ENCODE assay signal across 20 cellular contexts in the genomic region with DNA sequence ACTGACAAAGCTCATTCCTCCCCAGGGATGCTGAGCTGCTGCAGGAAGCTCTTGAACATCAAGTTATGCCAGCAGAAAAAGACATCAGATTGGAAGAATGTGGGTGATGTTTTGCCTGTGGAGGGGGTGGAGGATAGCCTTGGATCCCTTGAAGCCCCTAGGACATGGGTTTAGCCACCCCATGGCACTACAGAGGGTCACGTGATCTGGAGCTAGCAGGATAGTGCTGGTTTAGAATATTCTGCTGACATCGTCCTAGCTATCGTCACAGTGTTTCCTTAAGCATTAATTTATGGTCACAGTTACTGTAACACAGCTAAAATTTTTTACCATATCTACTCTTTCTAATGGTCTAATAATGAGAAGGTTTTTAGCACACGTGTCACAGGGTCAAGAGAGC. TPM values are rescaled to one million over a fixed set of nuclear protein-coding genes. Genes with fewer than 3 reads are reported as not detected.
"Had no signal": no experiment of that assay in that cellular context is flagged by ENCODE, and none has a peak within 500 bp of the region (broad histone marks: within the 10 kb centered on the region; RNA-seq: fewer than 3 reads in every experiment).

No MANE protein-coding gene starts in this region.

- H3K9me3 ChIP-seq: esophagus muscularis mucosa, gastrocnemius medialis, psoas muscle, spleen, testis, tibial nerve had no signal

- H3K4me1 Mint-ChIP-seq: stimulated activated naive B cell treated with anti-CD40 and anti-IgM and Interleukin-4, amounts not matched to agents 10 μg/mL and 1 μg/mL and 100 μg/mL, for 72 hours; stimulated activated naive CD8-positive, alpha-beta T cell treated with anti-CD3 and anti-CD28 coated beads, Interleukin-15, amount 100 ng/mL, for 72 hours had no signal

- H3K36me3 Mint-ChIP-seq: mesothelial cell of epicardium; natural killer cell treated with Interleukin-12 subunit alpha and Interleukin-12 subunit beta and Interleukin-15 and Interleukin-18, amount 100 ng/mL, for 72 hours; stimulated activated naive B cell treated with anti-CD40 and anti-IgM and Interleukin-4, amounts not matched to agents 10 μg/mL and 1 μg/mL and 100 μg/mL, for 72 hours had no signal

- H3K27ac ChIP-seq: epithelial cell of prostate, esophagus muscularis mucosa, gastrocnemius medialis, psoas muscle, spleen, testis, tibial nerve had no signal

- H3K4me3 Mint-ChIP-seq: mesothelial cell of epicardium; natural killer cell treated with Interleukin-12 subunit alpha and Interleukin-12 subunit beta and Interleukin-15 and Interleukin-18, amount 100 ng/mL, for 72 hours; stimulated activated naive B cell treated with anti-CD40 and anti-IgM and Interleukin-4, amounts not matched to agents 10 μg/mL and 1 μg/mL and 100 μg/mL, for 72 hours; stimulated activated naive CD8-positive, alpha-beta T cell treated with anti-CD3 and anti-CD28 coated beads, Interleukin-15, amount 100 ng/mL, for 72 hours had no signal

- H3K4me1 ChIP-seq: esophagus muscularis mucosa, gastrocnemius medialis, psoas muscle, spleen, testis, tibial nerve had no signal

- FAIRE-seq: endometrium had no signal

- ATAC-seq: gastrocnemius medialis; left lobe of liver; natural killer cell treated with Interleukin-12 subunit alpha and Interleukin-12 subunit beta and Interleukin-15 and Interleukin-18, amount 100 ng/mL, for 72 hours; psoas muscle; sciatic nerve; stimulated activated naive B cell treated with anti-CD40 and anti-IgM and Interleukin-4, amounts not matched to agents 10 μg/mL and 1 μg/mL and 100 μg/mL, for 72 hours; stimulated activated naive CD8-positive, alpha-beta T cell treated with anti-CD3 and anti-CD28 coated beads, Interleukin-15, amount 100 ng/mL, for 72 hours had no signal

- H3K27me3 ChIP-seq: gastrocnemius medialis, testis had no signal

- H3K36me3 ChIP-seq: esophagus muscularis mucosa, gastrocnemius medialis, spleen, tibial nerve had no signal

- H3K27ac Mint-ChIP-seq: mesothelial cell of epicardium; natural killer cell treated with Interleukin-12 subunit alpha and Interleukin-12 subunit beta and Interleukin-15 and Interleukin-18, amount 100 ng/mL, for 72 hours; stimulated activated naive B cell treated with anti-CD40 and anti-IgM and Interleukin-4, amounts not matched to agents 10 μg/mL and 1 μg/mL and 100 μg/mL, for 72 hours; stimulated activated naive CD8-positive, alpha-beta T cell treated with anti-CD3 and anti-CD28 coated beads, Interleukin-15, amount 100 ng/mL, for 72 hours had no signal

- H3K4me3 ChIP-seq: esophagus muscularis mucosa, gastrocnemius medialis, psoas muscle, spleen, testis, tibial nerve had no signal

- H3K9me3 Mint-ChIP-seq: mesothelial cell of epicardium; natural killer cell treated with Interleukin-12 subunit alpha and Interleukin-12 subunit beta and Interleukin-15 and Interleukin-18, amount 100 ng/mL, for 72 hours; stimulated activated naive B cell treated with anti-CD40 and anti-IgM and Interleukin-4, amounts not matched to agents 10 μg/mL and 1 μg/mL and 100 μg/mL, for 72 hours; stimulated activated naive CD8-positive, alpha-beta T cell treated with anti-CD3 and anti-CD28 coated beads, Interleukin-15, amount 100 ng/mL, for 72 hours had no signal

- DNase-seq: effector memory CD4-positive, alpha-beta T cell; gastrocnemius medialis; islet precursor cell; psoas muscle; retina; spleen; stimulated activated CD4-positive, alpha-beta T cell treated with anti-CD3 and anti-CD28 coated beads, Interleukin-2, amount 100 ng/mL, for 24 hours; stimulated activated CD4-positive, alpha-beta T cell treated with anti-CD3 and anti-CD28 coated beads, Interleukin-4, amount 100 ng/mL, for 4 hours; stimulated activated naive B cell treated with anti-CD40 and anti-IgM and Interleukin-4, amounts not matched to agents 10 μg/mL and 1 μg/mL and 100 μg/mL, for 72 hours; stimulated activated naive CD8-positive, alpha-beta T cell treated with anti-CD3 and anti-CD28 coated beads, Interleukin-15, amount 100 ng/mL, for 72 hours; testis had no signal

RNA-seq across cellular contexts. Expression of gene SYCE1L, which starts 28.4 kb away (rescaled TPM):
- total RNA-seq: fibroblast of villous mesenchyme, gastrocnemius medialis had no signal
